13 cellular contexts compared by ENCODE assay signal in the genomic region with DNA sequence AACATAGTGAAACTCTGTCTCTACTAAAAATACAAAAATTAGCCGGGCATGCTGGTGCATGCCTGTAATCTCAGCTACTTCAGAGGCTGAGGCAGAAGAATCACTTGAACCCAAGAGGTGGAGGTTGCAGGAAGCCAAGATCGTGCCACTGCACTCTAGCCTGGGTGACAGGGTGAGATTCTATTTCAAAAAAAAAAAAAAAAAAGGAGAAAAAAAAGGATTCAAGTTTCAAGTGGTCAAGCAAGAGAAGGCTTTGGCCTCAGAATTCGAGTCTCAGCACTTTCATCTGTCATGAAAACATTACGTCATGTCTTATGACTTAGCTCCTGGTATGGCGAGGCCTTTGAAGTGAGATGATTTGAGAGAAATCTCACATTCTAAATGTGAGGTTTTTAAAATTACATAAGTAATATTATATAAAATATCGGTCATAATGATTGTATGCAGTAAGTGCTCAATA. TPM values are rescaled to one million over a fixed set of nuclear protein-coding genes. Genes with fewer than 3 reads are reported as not detected.
DNase-seq lines count a peak whose midpoint lies in the region; ATAC-seq and TF ChIP-seq lines count a peak whose summit lies in the region.
"Had no signal": no experiment of that assay in that cellular context is flagged by ENCODE, and none has a peak within 500 bp of the region (broad histone marks: within the 10 kb centered on the region; RNA-seq: fewer than 3 reads in every experiment).

No MANE protein-coding gene starts in this region.

- peaks cover 0 to 7% (median 2%) of the 10 kb centered on the region in 3 donors for H3K27me3 ChIP-seq in skeletal muscle tissue (ENCODE audit: control insufficient read depth in 3 of 3, insufficient read depth in 3 of 3, low read length in 3 of 3)
- H3K27me3 ChIP-seq: body of pancreas had no signal

- H3K36me3 ChIP-seq in skeletal muscle tissue (ENCODE audit: control insufficient read depth in 3 of 3, insufficient read depth in 3 of 3, low read length in 3 of 3), result no peaks in the 10 kb centered on the region

- peak overlapping the region; percentile 50 for H3K27ac ChIP-seq in skeletal muscle tissue (ENCODE audit: low read depth, low read length)

- H3K9ac ChIP-seq in skeletal muscle tissue (ENCODE audit: low read depth in 1 of 3, low read length in 3 of 3), result no peak overlapping the region

- no peaks in the 10 kb centered on the region for H3K9me3 ChIP-seq in skeletal muscle tissue (ENCODE audit: control insufficient read depth in 3 of 3, low read length in 3 of 3)
- H3K9me3 ChIP-seq: body of pancreas had no signal

- DNase-seq in kidney glomerular epithelial cell (lab: John Stamatoyannopoulos, UW) (no peak), LoVo (ENCODE audit: low spot score) (no peak), endothelial cell (ENCODE audit: low spot score) (no peak)
- no peak for DNase-seq in stimulated activated naive CD8-positive, alpha-beta T cell treated with anti-CD3 and anti-CD28 coated beads, Interleukin-15, Interleukin-2, amounts not matched to agents 100 U/mL and 50 U/mL, for 24 hours
- DNase-seq: activated T-cell treated with anti-CD3 and anti-CD28 coated beads, Interleukin-2, amount 50 U/mL, for 4 hours; mammary epithelial cell; NCI-H2227 treated with DMSO at 0.1 percent for 48 hours; stimulated activated CD4-positive, alpha-beta T cell treated with anti-CD3 and anti-CD28 coated beads, Interleukin-4, amount 100 ng/mL, for 24 hours had no signal

- H3K4me1 Mint-ChIP-seq in endothelial cell (ENCODE audit: unreplicated experiment), result no peaks in the 10 kb centered on the region

- peaks cover 2% of the 10 kb centered on the region for H3K27me3 Mint-ChIP-seq in endothelial cell (ENCODE audit: unreplicated experiment)

- TF ChIP-seq CTCF in endothelial cell (IDR thresholded peaks at IDR 0.05; ENCODE audit: unreplicated experiment), result no peak

- no peaks in the 10 kb centered on the region for H3K36me3 Mint-ChIP-seq in endothelial cell (ENCODE audit: low read depth, unreplicated experiment)

- no peaks in the 10 kb centered on the region for H3K9me3 Mint-ChIP-seq in endothelial cell (ENCODE audit: unreplicated experiment)
- H3K9me3 Mint-ChIP-seq: activated T-cell treated with anti-CD3 and anti-CD28 coated beads, Interleukin-2, amount 50 U/mL, for 4 hours had no signal

- H3K4me1 ChIP-seq in skeletal muscle tissue (ENCODE audit: control insufficient read depth in 3 of 3, insufficient read depth in 3 of 3, low read length in 3 of 3), result no peaks in the 10 kb centered on the region
- H3K4me1 ChIP-seq: body of pancreas had no signal

- H3K4me3 ChIP-seq in skeletal muscle tissue (ENCODE audit: low read length in 3 of 3), result no peak overlapping the region
- H3K4me3 ChIP-seq: body of pancreas had no signal

- ATAC-seq in GM18909 (IDR thresholded peaks at IDR 0.05; ENCODE audit: poor library complexity, unreplicated experiment), result peak; percentile 41
- ATAC-seq in GM21723 (IDR thresholded peaks at IDR 0.05; ENCODE audit: unreplicated experiment), result peak; percentile 28
- peak; percentile 44 for ATAC-seq in HG03280 (IDR thresholded peaks at IDR 0.05; ENCODE audit: unreplicated experiment)
- ATAC-seq in stimulated activated naive CD8-positive, alpha-beta T cell treated with anti-CD3 and anti-CD28 coated beads, Interleukin-15, Interleukin-2, amounts not matched to agents 100 U/mL and 50 U/mL, for 24 hours, result no peak
- ATAC-seq: activated T-cell treated with anti-CD3 and anti-CD28 coated beads, Interleukin-2, amount 50 U/mL, for 4 hours; body of pancreas had no signal

- H3K27ac Mint-ChIP-seq in endothelial cell (ENCODE audit: unreplicated experiment), result no peak overlapping the region

- no peak overlapping the region for H3K4me3 Mint-ChIP-seq in endothelial cell (ENCODE audit: unreplicated experiment)
- H3K4me3 Mint-ChIP-seq: activated T-cell treated with anti-CD3 and anti-CD28 coated beads, Interleukin-2, amount 50 U/mL, for 4 hours had no signal

RNA-seq across cellular contexts. Expression of a gene that starts 21.2 kb away (rescaled TPM):
- total RNA-seq in skeletal muscle tissue (9.9 TPM), endothelial cell (ENCODE audit: unreplicated experiment) (22.2 TPM)

RNA-seq across cellular contexts. Expression of a gene that starts 21.2 kb away (rescaled TPM):
- 25.6 TPM for total RNA-seq in skeletal muscle tissue
- total RNA-seq in endothelial cell (ENCODE audit: unreplicated experiment), result 40.2 TPM
